1 cellular context compared by ENCODE assay signal in the genomic region with DNA sequence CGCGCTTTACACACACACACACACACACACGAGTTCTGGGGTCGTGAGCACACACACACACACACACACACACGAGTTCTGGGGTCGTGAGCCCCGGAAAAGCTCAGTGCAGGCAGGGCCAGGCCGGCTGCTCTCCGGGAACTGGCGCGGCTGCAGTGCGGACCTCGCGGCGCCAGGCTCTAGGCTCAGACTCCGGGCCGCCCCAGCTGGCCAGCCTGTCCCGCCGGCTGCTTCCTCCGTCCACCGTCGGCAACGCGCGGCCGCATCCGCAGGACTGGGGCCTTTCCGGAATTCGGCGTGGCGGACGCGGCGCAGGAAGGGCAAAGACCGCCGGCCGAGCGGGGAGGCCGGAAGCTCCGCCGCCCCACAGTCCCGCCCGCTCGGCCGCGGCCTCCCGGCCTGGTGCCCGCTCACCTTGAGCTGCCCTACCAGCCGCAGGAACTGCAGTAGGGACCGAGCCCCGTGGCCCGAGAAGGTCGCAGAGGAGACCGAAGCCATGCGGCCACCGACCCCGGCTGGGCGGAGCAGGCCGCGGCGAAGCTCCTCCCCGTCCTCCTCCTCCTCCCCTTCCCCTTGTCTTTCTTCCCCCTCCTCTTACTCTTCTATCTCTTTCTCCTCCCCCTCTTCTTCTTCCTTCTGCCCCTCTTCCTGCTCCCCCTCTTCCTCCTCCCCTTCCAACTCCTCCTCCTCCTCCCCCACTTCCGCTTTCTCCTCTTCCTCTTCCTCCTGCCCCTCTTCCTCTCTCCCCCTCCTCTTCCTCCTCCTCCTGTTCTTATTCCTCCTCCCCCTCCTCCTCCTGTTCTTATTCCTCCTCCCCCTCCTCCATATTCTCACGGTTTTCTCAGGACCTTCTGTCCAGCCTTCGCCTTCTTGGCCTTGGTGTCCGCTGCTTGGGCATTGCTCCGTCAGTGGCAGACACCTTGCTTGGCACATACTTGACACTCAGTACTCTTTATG.
TF ChIP-seq lines count a peak whose summit lies in the region.

A gene with protein sequence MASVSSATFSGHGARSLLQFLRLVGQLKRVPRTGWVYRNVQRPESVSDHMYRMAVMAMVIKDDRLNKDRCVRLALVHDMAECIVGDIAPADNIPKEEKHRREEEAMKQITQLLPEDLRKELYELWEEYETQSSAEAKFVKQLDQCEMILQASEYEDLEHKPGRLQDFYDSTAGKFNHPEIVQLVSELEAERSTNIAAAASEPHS (minus strand): TSS at position 533 of the 957 bp plus-strand sequence. CDS start 35 bp downstream, at position 498.

TF ChIP-seq in HepG2, 621 proteins besides CTCF, POLR2A, EP300 and RAD21 (continued from another document and continues in another):
- TF ChIP-seq, protein P1, sequence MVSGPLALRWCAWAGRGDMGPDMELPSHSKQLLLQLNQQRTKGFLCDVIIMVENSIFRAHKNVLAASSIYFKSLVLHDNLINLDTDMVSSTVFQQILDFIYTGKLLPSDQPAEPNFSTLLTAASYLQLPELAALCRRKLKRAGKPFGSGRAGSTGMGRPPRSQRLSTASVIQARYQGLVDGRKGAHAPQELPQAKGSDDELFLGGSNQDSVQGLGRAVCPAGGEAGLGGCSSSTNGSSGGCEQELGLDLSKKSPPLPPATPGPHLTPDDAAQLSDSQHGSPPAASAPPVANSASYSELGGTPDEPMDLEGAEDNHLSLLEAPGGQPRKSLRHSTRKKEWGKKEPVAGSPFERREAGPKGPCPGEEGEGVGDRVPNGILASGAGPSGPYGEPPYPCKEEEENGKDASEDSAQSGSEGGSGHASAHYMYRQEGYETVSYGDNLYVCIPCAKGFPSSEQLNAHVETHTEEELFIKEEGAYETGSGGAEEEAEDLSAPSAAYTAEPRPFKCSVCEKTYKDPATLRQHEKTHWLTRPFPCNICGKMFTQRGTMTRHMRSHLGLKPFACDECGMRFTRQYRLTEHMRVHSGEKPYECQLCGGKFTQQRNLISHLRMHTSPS (CRISPR knock-in tag; IDR thresholded peaks at IDR 0.05; ENCODE audit: low read depth) = peak; percentile 49; the same call in 1 of the 2 replicates
- TF ChIP-seq SAFB2 (CRISPR knock-in tag; IDR thresholded peaks at IDR 0.05; ENCODE audit: borderline replicate concordance, low read depth) (peak; percentile 89), KAT8 (CRISPR knock-in tag; IDR thresholded peaks at IDR 0.05) (peak; percentile 88), ZNF24 (IDR thresholded peaks at IDR 0.05) (peak; percentile 79; the same call in 1 of the 2 replicates), ZBTB21 (CRISPR knock-in tag; IDR thresholded peaks at IDR 0.05) (no peak), AKAP8 (CRISPR knock-in tag; IDR thresholded peaks at IDR 0.05) (no peak), ZFP36L2 (CRISPR knock-in tag; IDR thresholded peaks at IDR 0.05) (0 out of 2 replicates have a peak, but pooled peaks have one; percentile 39), MAF1 (CRISPR knock-in tag; IDR thresholded peaks at IDR 0.05; ENCODE audit: borderline replicate concordance) (peak; percentile 40; the same call in 1 of the 2 replicates), SSRP1 (CRISPR knock-in tag; IDR thresholded peaks at IDR 0.05) (no peak), HNF4A (CRISPR knock-in tag; IDR thresholded peaks at IDR 0.05) (peak; percentile 72), TAF15 (IDR thresholded peaks at IDR 0.05; ENCODE audit: low read depth, low read length, poor library complexity, severe bottlenecking) (peak; percentile 86), SIX1 (CRISPR knock-in tag; IDR thresholded peaks at IDR 0.05; ENCODE audit: borderline replicate concordance) (no peak), AGO1 (IDR thresholded peaks at IDR 0.05; ENCODE audit: low read depth, low read length, poor library complexity, severe bottlenecking) (peak; percentile 75), ZFP37 (CRISPR knock-in tag; IDR thresholded peaks at IDR 0.05; ENCODE audit: borderline replicate concordance) (peak; percentile 74; the same call in 1 of the 2 replicates), ONECUT2 (CRISPR knock-in tag; IDR thresholded peaks at IDR 0.05) (no peak), NFYC (CRISPR knock-in tag; IDR thresholded peaks at IDR 0.05) (0 out of 2 replicates have a peak, but pooled peaks have one; percentile 15), RNF2 (conservative IDR thresholded peaks at IDR 0.05; ENCODE audit: low read depth) (peak; percentile 97), NFIC (IDR thresholded peaks at IDR 0.05; ENCODE audit: low read length) (no peak), NFKBIZ (CRISPR knock-in tag; IDR thresholded peaks at IDR 0.05) (no peak; the same call in 1 of the 2 replicates)
- TF ChIP-seq, protein P2, sequence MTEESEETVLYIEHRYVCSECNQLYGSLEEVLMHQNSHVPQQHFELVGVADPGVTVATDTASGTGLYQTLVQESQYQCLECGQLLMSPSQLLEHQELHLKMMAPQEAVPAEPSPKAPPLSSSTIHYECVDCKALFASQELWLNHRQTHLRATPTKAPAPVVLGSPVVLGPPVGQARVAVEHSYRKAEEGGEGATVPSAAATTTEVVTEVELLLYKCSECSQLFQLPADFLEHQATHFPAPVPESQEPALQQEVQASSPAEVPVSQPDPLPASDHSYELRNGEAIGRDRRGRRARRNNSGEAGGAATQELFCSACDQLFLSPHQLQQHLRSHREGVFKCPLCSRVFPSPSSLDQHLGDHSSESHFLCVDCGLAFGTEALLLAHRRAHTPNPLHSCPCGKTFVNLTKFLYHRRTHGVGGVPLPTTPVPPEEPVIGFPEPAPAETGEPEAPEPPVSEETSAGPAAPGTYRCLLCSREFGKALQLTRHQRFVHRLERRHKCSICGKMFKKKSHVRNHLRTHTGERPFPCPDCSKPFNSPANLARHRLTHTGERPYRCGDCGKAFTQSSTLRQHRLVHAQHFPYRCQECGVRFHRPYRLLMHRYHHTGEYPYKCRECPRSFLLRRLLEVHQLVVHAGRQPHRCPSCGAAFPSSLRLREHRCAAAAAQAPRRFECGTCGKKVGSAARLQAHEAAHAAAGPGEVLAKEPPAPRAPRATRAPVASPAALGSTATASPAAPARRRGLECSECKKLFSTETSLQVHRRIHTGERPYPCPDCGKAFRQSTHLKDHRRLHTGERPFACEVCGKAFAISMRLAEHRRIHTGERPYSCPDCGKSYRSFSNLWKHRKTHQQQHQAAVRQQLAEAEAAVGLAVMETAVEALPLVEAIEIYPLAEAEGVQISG (CRISPR knock-in tag; IDR thresholded peaks at IDR 0.05) = peak; percentile 92
- TF ChIP-seq, protein P3, sequence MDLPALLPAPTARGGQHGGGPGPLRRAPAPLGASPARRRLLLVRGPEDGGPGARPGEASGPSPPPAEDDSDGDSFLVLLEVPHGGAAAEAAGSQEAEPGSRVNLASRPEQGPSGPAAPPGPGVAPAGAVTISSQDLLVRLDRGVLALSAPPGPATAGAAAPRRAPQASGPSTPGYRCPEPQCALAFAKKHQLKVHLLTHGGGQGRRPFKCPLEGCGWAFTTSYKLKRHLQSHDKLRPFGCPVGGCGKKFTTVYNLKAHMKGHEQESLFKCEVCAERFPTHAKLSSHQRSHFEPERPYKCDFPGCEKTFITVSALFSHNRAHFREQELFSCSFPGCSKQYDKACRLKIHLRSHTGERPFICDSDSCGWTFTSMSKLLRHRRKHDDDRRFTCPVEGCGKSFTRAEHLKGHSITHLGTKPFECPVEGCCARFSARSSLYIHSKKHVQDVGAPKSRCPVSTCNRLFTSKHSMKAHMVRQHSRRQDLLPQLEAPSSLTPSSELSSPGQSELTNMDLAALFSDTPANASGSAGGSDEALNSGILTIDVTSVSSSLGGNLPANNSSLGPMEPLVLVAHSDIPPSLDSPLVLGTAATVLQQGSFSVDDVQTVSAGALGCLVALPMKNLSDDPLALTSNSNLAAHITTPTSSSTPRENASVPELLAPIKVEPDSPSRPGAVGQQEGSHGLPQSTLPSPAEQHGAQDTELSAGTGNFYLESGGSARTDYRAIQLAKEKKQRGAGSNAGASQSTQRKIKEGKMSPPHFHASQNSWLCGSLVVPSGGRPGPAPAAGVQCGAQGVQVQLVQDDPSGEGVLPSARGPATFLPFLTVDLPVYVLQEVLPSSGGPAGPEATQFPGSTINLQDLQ (CRISPR knock-in tag; IDR thresholded peaks at IDR 0.05) = peak; percentile 95
- TF ChIP-seq, protein P4, sequence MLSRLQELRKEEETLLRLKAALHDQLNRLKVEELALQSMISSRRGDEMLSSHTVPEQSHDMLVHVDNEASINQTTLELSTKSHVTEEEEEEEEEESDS (CRISPR knock-in tag; IDR thresholded peaks at IDR 0.05; ENCODE audit: borderline replicate concordance) = peak; percentile 77; the same call in 1 of the 2 replicates
- TF ChIP-seq, protein P5, sequence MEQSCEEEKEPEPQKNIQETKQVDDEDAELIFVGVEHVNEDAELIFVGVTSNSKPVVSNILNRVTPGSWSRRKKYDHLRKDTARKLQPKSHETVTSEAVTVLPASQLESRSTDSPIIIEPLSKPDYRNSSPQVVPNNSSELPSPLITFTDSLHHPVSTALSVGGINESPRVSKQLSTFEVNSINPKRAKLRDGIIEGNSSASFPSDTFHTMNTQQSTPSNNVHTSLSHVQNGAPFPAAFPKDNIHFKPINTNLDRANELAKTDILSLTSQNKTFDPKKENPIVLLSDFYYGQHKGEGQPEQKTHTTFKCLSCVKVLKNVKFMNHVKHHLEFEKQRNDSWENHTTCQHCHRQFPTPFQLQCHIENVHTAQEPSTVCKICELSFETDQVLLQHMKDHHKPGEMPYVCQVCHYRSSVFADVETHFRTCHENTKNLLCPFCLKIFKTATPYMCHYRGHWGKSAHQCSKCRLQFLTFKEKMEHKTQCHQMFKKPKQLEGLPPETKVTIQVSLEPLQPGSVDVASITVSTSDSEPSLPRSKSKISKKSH (CRISPR knock-in tag; IDR thresholded peaks at IDR 0.05; ENCODE audit: borderline replicate concordance) = peak; percentile 94
- TF ChIP-seq, protein P6, sequence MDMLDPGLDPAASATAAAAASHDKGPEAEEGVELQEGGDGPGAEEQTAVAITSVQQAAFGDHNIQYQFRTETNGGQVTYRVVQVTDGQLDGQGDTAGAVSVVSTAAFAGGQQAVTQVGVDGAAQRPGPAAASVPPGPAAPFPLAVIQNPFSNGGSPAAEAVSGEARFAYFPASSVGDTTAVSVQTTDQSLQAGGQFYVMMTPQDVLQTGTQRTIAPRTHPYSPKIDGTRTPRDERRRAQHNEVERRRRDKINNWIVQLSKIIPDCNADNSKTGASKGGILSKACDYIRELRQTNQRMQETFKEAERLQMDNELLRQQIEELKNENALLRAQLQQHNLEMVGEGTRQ (IDR thresholded peaks at IDR 0.05; ENCODE audit: low read depth, low read length) = no peak
- TF ChIP-seq, protein P6 (CRISPR knock-in tag; IDR thresholded peaks at IDR 0.05; ENCODE audit: borderline replicate concordance) = peak; percentile 27; the same call in 1 of the 2 replicates
- TF ChIP-seq, protein P7, sequence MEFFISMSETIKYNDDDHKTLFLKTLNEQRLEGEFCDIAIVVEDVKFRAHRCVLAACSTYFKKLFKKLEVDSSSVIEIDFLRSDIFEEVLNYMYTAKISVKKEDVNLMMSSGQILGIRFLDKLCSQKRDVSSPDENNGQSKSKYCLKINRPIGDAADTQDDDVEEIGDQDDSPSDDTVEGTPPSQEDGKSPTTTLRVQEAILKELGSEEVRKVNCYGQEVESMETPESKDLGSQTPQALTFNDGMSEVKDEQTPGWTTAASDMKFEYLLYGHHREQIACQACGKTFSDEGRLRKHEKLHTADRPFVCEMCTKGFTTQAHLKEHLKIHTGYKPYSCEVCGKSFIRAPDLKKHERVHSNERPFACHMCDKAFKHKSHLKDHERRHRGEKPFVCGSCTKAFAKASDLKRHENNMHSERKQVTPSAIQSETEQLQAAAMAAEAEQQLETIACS (CRISPR knock-in tag; IDR thresholded peaks at IDR 0.05) = peak; percentile 70
- TF ChIP-seq, protein P8, sequence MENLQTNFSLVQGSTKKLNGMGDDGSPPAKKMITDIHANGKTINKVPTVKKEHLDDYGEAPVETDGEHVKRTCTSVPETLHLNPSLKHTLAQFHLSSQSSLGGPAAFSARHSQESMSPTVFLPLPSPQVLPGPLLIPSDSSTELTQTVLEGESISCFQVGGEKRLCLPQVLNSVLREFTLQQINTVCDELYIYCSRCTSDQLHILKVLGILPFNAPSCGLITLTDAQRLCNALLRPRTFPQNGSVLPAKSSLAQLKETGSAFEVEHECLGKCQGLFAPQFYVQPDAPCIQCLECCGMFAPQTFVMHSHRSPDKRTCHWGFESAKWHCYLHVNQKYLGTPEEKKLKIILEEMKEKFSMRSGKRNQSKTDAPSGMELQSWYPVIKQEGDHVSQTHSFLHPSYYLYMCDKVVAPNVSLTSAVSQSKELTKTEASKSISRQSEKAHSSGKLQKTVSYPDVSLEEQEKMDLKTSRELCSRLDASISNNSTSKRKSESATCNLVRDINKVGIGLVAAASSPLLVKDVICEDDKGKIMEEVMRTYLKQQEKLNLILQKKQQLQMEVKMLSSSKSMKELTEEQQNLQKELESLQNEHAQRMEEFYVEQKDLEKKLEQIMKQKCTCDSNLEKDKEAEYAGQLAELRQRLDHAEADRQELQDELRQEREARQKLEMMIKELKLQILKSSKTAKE (CRISPR knock-in tag; IDR thresholded peaks at IDR 0.05; ENCODE audit: borderline replicate concordance) = peak; percentile 97
- TF ChIP-seq, protein P9, sequence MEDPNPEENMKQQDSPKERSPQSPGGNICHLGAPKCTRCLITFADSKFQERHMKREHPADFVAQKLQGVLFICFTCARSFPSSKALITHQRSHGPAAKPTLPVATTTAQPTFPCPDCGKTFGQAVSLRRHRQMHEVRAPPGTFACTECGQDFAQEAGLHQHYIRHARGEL (CRISPR knock-in tag; IDR thresholded peaks at IDR 0.05) = peak; percentile 13; the same call in 1 of the 2 replicates
- TF ChIP-seq, protein P10, sequence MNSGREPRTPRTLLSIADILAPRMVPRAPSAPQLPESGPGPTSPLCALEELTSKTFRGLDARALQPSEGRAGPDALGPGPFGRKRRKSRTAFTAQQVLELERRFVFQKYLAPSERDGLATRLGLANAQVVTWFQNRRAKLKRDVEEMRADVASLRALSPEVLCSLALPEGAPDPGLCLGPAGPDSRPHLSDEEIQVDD (CRISPR knock-in tag; IDR thresholded peaks at IDR 0.05; ENCODE audit: borderline replicate concordance) = peak; percentile 96
- TF ChIP-seq, protein P11, sequence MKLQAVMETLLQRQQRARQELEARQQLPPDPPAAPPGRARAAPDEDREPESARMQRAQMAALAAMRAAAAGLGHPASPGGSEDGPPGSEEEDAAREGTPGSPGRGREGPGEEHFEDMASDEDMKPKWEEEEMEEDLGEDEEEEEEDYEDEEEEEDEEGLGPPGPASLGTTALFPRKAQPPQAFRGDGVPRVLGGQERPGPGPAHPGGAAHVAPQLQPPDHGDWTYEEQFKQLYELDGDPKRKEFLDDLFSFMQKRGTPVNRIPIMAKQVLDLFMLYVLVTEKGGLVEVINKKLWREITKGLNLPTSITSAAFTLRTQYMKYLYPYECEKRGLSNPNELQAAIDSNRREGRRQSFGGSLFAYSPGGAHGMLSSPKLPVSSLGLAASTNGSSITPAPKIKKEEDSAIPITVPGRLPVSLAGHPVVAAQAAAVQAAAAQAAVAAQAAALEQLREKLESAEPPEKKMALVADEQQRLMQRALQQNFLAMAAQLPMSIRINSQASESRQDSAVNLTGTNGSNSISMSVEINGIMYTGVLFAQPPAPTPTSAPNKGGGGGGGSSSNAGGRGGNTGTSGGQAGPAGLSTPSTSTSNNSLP (IDR thresholded peaks at IDR 0.05; ENCODE audit: low read depth, low read length) = peak; percentile 15; the same call in 1 of the 2 replicates
- TF ChIP-seq, protein P12, sequence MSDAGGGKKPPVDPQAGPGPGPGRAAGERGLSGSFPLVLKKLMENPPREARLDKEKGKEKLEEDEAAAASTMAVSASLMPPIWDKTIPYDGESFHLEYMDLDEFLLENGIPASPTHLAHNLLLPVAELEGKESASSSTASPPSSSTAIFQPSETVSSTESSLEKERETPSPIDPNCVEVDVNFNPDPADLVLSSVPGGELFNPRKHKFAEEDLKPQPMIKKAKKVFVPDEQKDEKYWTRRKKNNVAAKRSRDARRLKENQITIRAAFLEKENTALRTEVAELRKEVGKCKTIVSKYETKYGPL (CRISPR knock-in tag; IDR thresholded peaks at IDR 0.05) = no peak
